In the genomic region with DNA sequence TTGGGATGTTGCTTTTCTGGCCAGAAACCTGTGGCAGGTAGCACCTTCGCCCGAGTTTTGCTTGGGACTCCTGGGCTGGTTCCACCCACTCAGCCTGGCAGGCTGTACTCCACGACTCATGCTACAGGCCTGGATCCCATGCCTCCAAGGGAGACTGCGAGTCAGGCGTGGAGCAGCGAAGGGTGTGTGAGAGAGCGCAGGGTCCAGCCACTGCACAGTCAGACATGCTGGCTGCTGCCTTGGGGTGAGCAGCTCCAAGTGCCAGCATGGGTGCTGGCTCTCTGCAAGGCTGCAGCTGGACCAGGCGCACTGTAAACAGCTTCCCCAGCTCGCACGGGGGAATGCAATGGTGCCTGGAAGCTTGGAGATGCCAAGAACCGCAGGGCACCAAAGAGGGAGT, we compare ENCODE assay signal across 24 cellular contexts.
DNase-seq lines count a peak whose midpoint lies in the region; ATAC-seq, FAIRE-seq and TF ChIP-seq lines count a peak whose summit lies in the region.
"Had no signal": no experiment of that assay in that cellular context is flagged by ENCODE, and none has a peak within 500 bp of the region (broad histone marks: within the 10 kb centered on the region; RNA-seq: fewer than 3 reads in every experiment).

No MANE protein-coding gene starts in this region.

- no peaks in the 10 kb centered on the region for H3K27me3 ChIP-seq in bronchial epithelial cell (ENCODE audit: control insufficient read depth, insufficient read depth, low read length)
- H3K27me3 ChIP-seq: heart left ventricle, SJCRH30, uterus had no signal

- H3K4me3 ChIP-seq in bronchial epithelial cell (ENCODE audit: low read depth, low read length), result no peak overlapping the region
- H3K4me3 ChIP-seq: heart left ventricle, SJCRH30, uterus had no signal

- TF ChIP-seq CTCF in bronchial epithelial cell (IDR thresholded peaks at IDR 0.05; ENCODE audit: insufficient read depth, low read length, severe bottlenecking) (no peak), nephron progenitor cell (IDR thresholded peaks at IDR 0.05) (no peak)

- CTCF ChIA-PET in activated CD8-positive, alpha-beta T cell treated with anti-CD3 and anti-CD28 coated beads, Interleukin-2, amount 10 ng/mL, durations not matched to agents 7 days and 5 days (lab: Charles Lee), result no interaction called here

- no peaks in the 10 kb centered on the region for H3K36me3 ChIP-seq in bronchial epithelial cell (ENCODE audit: control insufficient read depth, insufficient read depth, low read length)
- H3K36me3 ChIP-seq: heart left ventricle, SJCRH30, uterus had no signal

- H3K27me3 Mint-ChIP-seq in nephron progenitor cell (ENCODE audit: low read depth, poor library complexity), result no peaks in the 10 kb centered on the region
- H3K27me3 Mint-ChIP-seq in activated CD8-positive, alpha-beta T cell treated with anti-CD3 and anti-CD28 coated beads, Interleukin-2, amount 10 ng/mL, durations not matched to agents 7 days and 5 days (ENCODE audit: low read depth), result no peaks in the 10 kb centered on the region
- H3K27me3 Mint-ChIP-seq: activated CD4-positive, alpha-beta T cell treated with anti-CD3 and anti-CD28 coated beads for 36 hours; activated naive CD4-positive, alpha-beta T cell treated with anti-CD3 and anti-CD28 coated beads, Interleukin-2, amount 10 ng/mL, durations not matched to agents 7 days and 5 days; brain; dendritic cell treated with granulocyte-macrophage colony-stimulating factor and Interleukin-4, amounts not matched to agents 40 ng/mL and 50 ng/mL, for 4 days had no signal

- H3K4me1 Mint-ChIP-seq in nephron progenitor cell, result no peaks in the 10 kb centered on the region
- no peaks in the 10 kb centered on the region for H3K4me1 Mint-ChIP-seq in activated CD8-positive, alpha-beta T cell treated with anti-CD3 and anti-CD28 coated beads, Interleukin-2, amount 10 ng/mL, durations not matched to agents 7 days and 5 days (ENCODE audit: low read depth)
- H3K4me1 Mint-ChIP-seq: activated CD4-positive, alpha-beta T cell treated with anti-CD3 and anti-CD28 coated beads for 36 hours; activated naive CD4-positive, alpha-beta T cell treated with anti-CD3 and anti-CD28 coated beads, Interleukin-2, amount 10 ng/mL, durations not matched to agents 7 days and 5 days; brain; immature natural killer cell; neural crest cell had no signal

- POLR2A ChIA-PET in activated CD8-positive, alpha-beta T cell treated with anti-CD3 and anti-CD28 coated beads, Interleukin-2, amount 10 ng/mL, durations not matched to agents 7 days and 5 days (lab: Charles Lee), result no interaction called here

- H3K36me3 Mint-ChIP-seq in nephron progenitor cell (ENCODE audit: low read depth), result no peaks in the 10 kb centered on the region
- H3K36me3 Mint-ChIP-seq in activated CD8-positive, alpha-beta T cell treated with anti-CD3 and anti-CD28 coated beads, Interleukin-2, amount 10 ng/mL, durations not matched to agents 7 days and 5 days (ENCODE audit: low read depth), result no peaks in the 10 kb centered on the region
- H3K36me3 Mint-ChIP-seq: activated naive CD4-positive, alpha-beta T cell treated with anti-CD3 and anti-CD28 coated beads, Interleukin-2, amount 10 ng/mL, durations not matched to agents 7 days and 5 days; brain; CD8-positive, alpha-beta T cell; immature natural killer cell had no signal

- DNase-seq in Daoy (ENCODE audit: low read depth) (peak; percentile 30), NCI-H446 treated with DMSO at 0.1 percent for 48 hours (lab: John Stamatoyannopoulos, UW) (peak; percentile 69), bronchial epithelial cell (ENCODE audit: low read depth) (peak; percentile 27), nephron progenitor cell (no peak), HTR-8/SVneo (ENCODE audit: insufficient read length, low spot score) (no peak), middle frontal gyrus (ENCODE audit: extremely low spot score, low spot score) (no peak)
- DNase-seq in stimulated activated naive CD4-positive, alpha-beta T cell (lab: John Stamatoyannopoulos, UW), result no peak
- DNase-seq in activated CD8-positive, alpha-beta T cell treated with anti-CD3 and anti-CD28 coated beads, Interleukin-2, amount 10 ng/mL, durations not matched to agents 7 days and 5 days, result no peak
- DNase-seq: activated CD4-positive, alpha-beta T cell treated with anti-CD3 and anti-CD28 coated beads for 36 hours; activated CD8-positive, alpha-beta memory T cell treated with anti-CD3 and anti-CD28 coated beads, Interleukin-2, amount 50 U/mL, for 48 hours; activated naive CD4-positive, alpha-beta T cell treated with anti-CD3 and anti-CD28 coated beads, Interleukin-2, amount 10 ng/mL, durations not matched to agents 7 days and 5 days; CD8-positive, alpha-beta T cell; DMS79; immature natural killer cell; MM.1S; NCI-H1694; retina; SJCRH30; uterus had no signal

- ATAC-seq in activated CD8-positive, alpha-beta T cell treated with anti-CD3 and anti-CD28 coated beads, Interleukin-2, amount 10 ng/mL, durations not matched to agents 7 days and 5 days, result no peak
- ATAC-seq: activated CD4-positive, alpha-beta T cell treated with anti-CD3 and anti-CD28 coated beads for 36 hours; CD8-positive, alpha-beta T cell; heart left ventricle had no signal

- H3K9me3 Mint-ChIP-seq in nephron progenitor cell, result peaks cover 9% of the 10 kb centered on the region
- no peaks in the 10 kb centered on the region for H3K9me3 Mint-ChIP-seq in activated CD8-positive, alpha-beta T cell treated with anti-CD3 and anti-CD28 coated beads, Interleukin-2, amount 10 ng/mL, durations not matched to agents 7 days and 5 days (ENCODE audit: insufficient read depth)
- H3K9me3 Mint-ChIP-seq: brain; CD8-positive, alpha-beta T cell had no signal

- H3K27ac Mint-ChIP-seq in nephron progenitor cell, result peak overlapping the region; percentile 16
- no peak overlapping the region for H3K27ac Mint-ChIP-seq in activated CD8-positive, alpha-beta T cell treated with anti-CD3 and anti-CD28 coated beads, Interleukin-2, amount 10 ng/mL, durations not matched to agents 7 days and 5 days
- H3K27ac Mint-ChIP-seq: activated CD4-positive, alpha-beta T cell treated with anti-CD3 and anti-CD28 coated beads for 36 hours; activated naive CD4-positive, alpha-beta T cell treated with anti-CD3 and anti-CD28 coated beads, Interleukin-2, amount 10 ng/mL, durations not matched to agents 7 days and 5 days; brain; CD8-positive, alpha-beta T cell; dendritic cell treated with granulocyte-macrophage colony-stimulating factor and Interleukin-4, amounts not matched to agents 40 ng/mL and 50 ng/mL, for 4 days; immature natural killer cell had no signal

- FAIRE-seq in bronchial epithelial cell (lab: Jason Lieb, UNC), result no peak
- no peak for FAIRE-seq in HTR-8/SVneo (lab: Jason Lieb, UNC)
- FAIRE-seq: GM18507 had no signal

- no peak overlapping the region for H3K4me3 Mint-ChIP-seq in nephron progenitor cell
- no peak overlapping the region for H3K4me3 Mint-ChIP-seq in activated CD8-positive, alpha-beta T cell treated with anti-CD3 and anti-CD28 coated beads, Interleukin-2, amount 10 ng/mL, durations not matched to agents 7 days and 5 days
- H3K4me3 Mint-ChIP-seq: activated CD4-positive, alpha-beta T cell treated with anti-CD3 and anti-CD28 coated beads for 36 hours; activated naive CD4-positive, alpha-beta T cell treated with anti-CD3 and anti-CD28 coated beads, Interleukin-2, amount 10 ng/mL, durations not matched to agents 7 days and 5 days; brain; CD8-positive, alpha-beta T cell; dendritic cell treated with granulocyte-macrophage colony-stimulating factor and Interleukin-4, amounts not matched to agents 40 ng/mL and 50 ng/mL, for 4 days; immature natural killer cell; neural crest cell had no signal

Comparison
In these comparisons a context has a peak if more than half of its experiments do, and no peak if none do; other contexts are left out.
1. DNase-seq: peak in Daoy (single experiment), NCI-H446 treated with DMSO at 0.1 percent for 48 hours (single experiment) and bronchial epithelial cell (single experiment); none in nephron progenitor cell (single experiment), HTR-8/SVneo (single experiment), stimulated activated naive CD4-positive, alpha-beta T cell (0 of 6), middle frontal gyrus (single experiment) and activated CD8-positive, alpha-beta T cell treated with anti-CD3 and anti-CD28 coated beads, Interleukin-2, amount 10 ng/mL, durations not matched to agents 7 days and 5 days (single experiment).